In the genomic region with DNA sequence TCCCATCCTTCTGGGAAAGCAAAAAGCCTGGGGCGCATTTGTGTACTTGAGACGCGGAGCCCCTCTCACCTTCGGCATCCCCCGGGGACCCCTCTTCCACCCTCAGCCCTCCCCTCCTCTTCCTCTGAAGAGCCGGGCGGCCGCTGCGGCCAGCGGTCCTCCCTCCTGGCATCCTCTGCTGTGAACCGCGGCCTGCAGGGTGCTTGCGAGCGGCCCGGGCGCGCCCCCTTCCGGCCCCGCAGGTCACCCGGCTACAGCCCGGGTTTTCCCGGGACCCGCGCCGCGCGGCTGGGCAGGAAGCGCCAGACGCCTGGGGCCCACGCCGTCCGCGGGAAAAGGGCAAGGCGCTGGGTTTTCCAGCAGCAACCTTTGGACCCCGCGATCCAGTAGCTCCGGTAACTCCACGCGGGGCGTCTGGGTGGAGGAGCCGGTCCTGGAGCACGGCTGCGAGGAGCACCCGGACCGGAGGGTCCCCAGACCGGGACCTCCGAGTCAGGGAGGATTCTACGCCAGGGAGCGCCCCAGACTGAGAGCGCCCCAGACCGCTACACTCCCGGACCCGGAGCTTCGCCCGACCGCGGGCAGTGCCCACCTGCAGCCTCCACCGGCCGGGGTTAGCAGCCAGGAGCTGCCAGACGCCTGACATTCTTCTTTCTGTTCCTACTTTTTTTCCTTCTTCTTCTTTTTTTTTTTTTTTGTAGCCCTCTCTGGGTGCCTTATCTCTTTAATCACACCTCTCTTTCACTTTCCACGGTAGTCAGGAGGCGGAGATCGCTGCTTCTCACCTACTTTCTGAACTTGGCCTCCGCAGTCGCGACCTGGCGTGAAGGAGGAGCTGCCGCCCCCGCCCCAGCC, we compare ENCODE assay signal across 1 cellular context.
TF ChIP-seq lines count a peak whose summit lies in the region.

A gene with protein sequence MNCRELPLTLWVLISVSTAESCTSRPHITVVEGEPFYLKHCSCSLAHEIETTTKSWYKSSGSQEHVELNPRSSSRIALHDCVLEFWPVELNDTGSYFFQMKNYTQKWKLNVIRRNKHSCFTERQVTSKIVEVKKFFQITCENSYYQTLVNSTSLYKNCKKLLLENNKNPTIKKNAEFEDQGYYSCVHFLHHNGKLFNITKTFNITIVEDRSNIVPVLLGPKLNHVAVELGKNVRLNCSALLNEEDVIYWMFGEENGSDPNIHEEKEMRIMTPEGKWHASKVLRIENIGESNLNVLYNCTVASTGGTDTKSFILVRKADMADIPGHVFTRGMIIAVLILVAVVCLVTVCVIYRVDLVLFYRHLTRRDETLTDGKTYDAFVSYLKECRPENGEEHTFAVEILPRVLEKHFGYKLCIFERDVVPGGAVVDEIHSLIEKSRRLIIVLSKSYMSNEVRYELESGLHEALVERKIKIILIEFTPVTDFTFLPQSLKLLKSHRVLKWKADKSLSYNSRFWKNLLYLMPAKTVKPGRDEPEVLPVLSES (plus strand): TSS at position 271 of the 855 bp plus-strand sequence. CDS start 6,865 bp downstream, outside the sequence.

TF ChIP-seq in HEK293, 187 proteins besides CTCF, POLR2A, EP300 and RAD21 (continued from another document):
- TF ChIP-seq, protein P1, sequence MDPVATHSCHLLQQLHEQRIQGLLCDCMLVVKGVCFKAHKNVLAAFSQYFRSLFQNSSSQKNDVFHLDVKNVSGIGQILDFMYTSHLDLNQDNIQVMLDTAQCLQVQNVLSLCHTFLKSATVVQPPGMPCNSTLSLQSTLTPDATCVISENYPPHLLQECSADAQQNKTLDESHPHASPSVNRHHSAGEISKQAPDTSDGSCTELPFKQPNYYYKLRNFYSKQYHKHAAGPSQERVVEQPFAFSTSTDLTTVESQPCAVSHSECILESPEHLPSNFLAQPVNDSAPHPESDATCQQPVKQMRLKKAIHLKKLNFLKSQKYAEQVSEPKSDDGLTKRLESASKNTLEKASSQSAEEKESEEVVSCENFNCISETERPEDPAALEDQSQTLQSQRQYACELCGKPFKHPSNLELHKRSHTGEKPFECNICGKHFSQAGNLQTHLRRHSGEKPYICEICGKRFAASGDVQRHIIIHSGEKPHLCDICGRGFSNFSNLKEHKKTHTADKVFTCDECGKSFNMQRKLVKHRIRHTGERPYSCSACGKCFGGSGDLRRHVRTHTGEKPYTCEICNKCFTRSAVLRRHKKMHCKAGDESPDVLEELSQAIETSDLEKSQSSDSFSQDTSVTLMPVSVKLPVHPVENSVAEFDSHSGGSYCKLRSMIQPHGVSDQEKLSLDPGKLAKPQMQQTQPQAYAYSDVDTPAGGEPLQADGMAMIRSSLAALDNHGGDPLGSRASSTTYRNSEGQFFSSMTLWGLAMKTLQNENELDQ (tag by site-specific recombination; IDR thresholded peaks at IDR 0.05; ENCODE audit: low read depth), result no peak
- TF ChIP-seq ZNF24 (tag by site-specific recombination; IDR thresholded peaks at IDR 0.05), result no peak
- 0 out of 2 replicates have a peak, but pooled peaks have one; percentile 13 for TF ChIP-seq ZBTB17 (tag by site-specific recombination; IDR thresholded peaks at IDR 0.05)
- no peak for TF ChIP-seq HOXC10 (CRISPR knock-in tag; IDR thresholded peaks at IDR 0.05)
- peak; percentile 22; the same call in 1 of the 2 replicates for TF ChIP-seq ZNF654 (tag by site-specific recombination; IDR thresholded peaks at IDR 0.05; ENCODE audit: low read depth)
- TF ChIP-seq PATZ1 (tag by site-specific recombination; IDR thresholded peaks at IDR 0.05), result peak; percentile 36
- TF ChIP-seq ZNF341 (tag by site-specific recombination; IDR thresholded peaks at IDR 0.05; ENCODE audit: low read depth), result peak; percentile 32; the same call in 1 of the 2 replicates
- TF ChIP-seq ZFP69B (tag by site-specific recombination; IDR thresholded peaks at IDR 0.05), result peak; percentile 71
- TF ChIP-seq ZNF664 (tag by site-specific recombination; IDR thresholded peaks at IDR 0.05), result no peak
- no peak for TF ChIP-seq ZNF175 (tag by site-specific recombination; IDR thresholded peaks at IDR 0.05)
- no peak for TF ChIP-seq ZNF626 (tag by site-specific recombination; IDR thresholded peaks at IDR 0.05)
- no peak for TF ChIP-seq BCL6B (tag by site-specific recombination; IDR thresholded peaks at IDR 0.05)
